Comparison of ENCODE assay signal across 19 cellular contexts in genomic region chr1:36829066-36829465, GRCh38.
DNase-seq lines count a peak whose midpoint lies in the region; ATAC-seq and TF ChIP-seq lines count a peak whose summit lies in the region.
"Had no signal": no experiment of that assay in that cellular context is flagged by ENCODE, and none has a peak within 500 bp of the region (broad histone marks: within the 10 kb centered on the region; RNA-seq: fewer than 3 reads in every experiment).

No MANE protein-coding gene starts in this region.

- H3K4me1 ChIP-seq in OCI-LY7 (ENCODE audit: insufficient read depth, low read length, poor library complexity, severe bottlenecking): no peaks in the 10 kb centered on the region
- H3K4me1 ChIP-seq: HAP-1, SJSA1 had no signal

- no peak overlapping the region for H3K4me3 ChIP-seq in OCI-LY7 (ENCODE audit: low read depth, low read length, poor library complexity, severe bottlenecking)
- H3K4me3 ChIP-seq: HAP-1, PC-9, SJSA1 had no signal

- H4K20me1 ChIP-seq in OCI-LY7 (ENCODE audit: insufficient read depth, low read length): no peaks in the 10 kb centered on the region

- no peak for TF ChIP-seq CTCF in OCI-LY7 (conservative IDR thresholded peaks at IDR 0.05; ENCODE audit: low read length)

- DNase-seq in LHCN-M2 (ENCODE audit: low read depth): peak; percentile 4
- no peak for DNase-seq in OCI-LY7 (ENCODE audit: low spot score)
- peak; percentile 43 for DNase-seq in midbrain (lab: John Stamatoyannopoulos, UW)
- DNase-seq in superior temporal gyrus (ENCODE audit: extremely low spot score): peak; percentile 64
- no peak for DNase-seq in dedifferentiated amniotic fluid mesenchymal stem cell (ENCODE audit: extremely low spot score)
- DNase-seq in stimulated activated CD4-positive, alpha-beta T cell treated with anti-CD3 and anti-CD28 coated beads, Interleukin-2, amount 100 ng/mL, for 24 hours: no peak
- DNase-seq: BE2C; CD4-positive, alpha-beta T cell; KG1; MM.1S; NCI-H1105 treated with DMSO at 0.1 percent for 48 hours; NCI-H187; NCI-H82; PC-9; SW 1271 had no signal

- POLR2A ChIA-PET in OCI-LY7 (lab: Charles Lee): no interaction called here

- BruUV-seq in OCI-LY7 (replicated peaks; lab: Mats Ljungman, UMichigan): TSS peak; percentile 26

- CTCF ChIA-PET in OCI-LY7 (lab: Charles Lee; ENCODE audit: unreplicated experiment): no interaction called here

- ATAC-seq in GM19452 (IDR thresholded peaks at IDR 0.05; ENCODE audit: unreplicated experiment): no peak
- ATAC-seq: HepG2 had no signal

- H3K9me2 ChIP-seq in OCI-LY7 (ENCODE audit: insufficient read depth, low read length): no peaks in the 10 kb centered on the region

- no peaks in the 10 kb centered on the region for H3K9me3 ChIP-seq in OCI-LY7 (ENCODE audit: low read length)
- H3K9me3 ChIP-seq: BE2C, HAP-1, SJSA1 had no signal

- no peak overlapping the region for H2AFZ ChIP-seq in OCI-LY7 (ENCODE audit: low read length)
- H2AFZ ChIP-seq: PC-9 had no signal

- no peaks in the 10 kb centered on the region for H3K36me3 ChIP-seq in OCI-LY7 (ENCODE audit: insufficient read depth, low read length)
- H3K36me3 ChIP-seq: BE2C, HAP-1, SJSA1 had no signal

- no peak overlapping the region for H3K4me2 ChIP-seq in OCI-LY7 (ENCODE audit: low read length)
- H3K4me2 ChIP-seq: PC-9 had no signal

- intact Hi-C loops in OCI-LY7 (cut with micrococcal nuclease; ENCODE audit: unreplicated experiment): no loop called here

- H3K79me2 ChIP-seq in OCI-LY7 (ENCODE audit: insufficient read depth, low read depth, low read length): no peaks in the 10 kb centered on the region

- no peak overlapping the region for H3K27ac ChIP-seq in OCI-LY7 (ENCODE audit: low read depth, low read length, poor library complexity, severe bottlenecking)
- H3K27ac ChIP-seq: PC-9, SJSA1 had no signal

Comparison
In these comparisons a context has a peak if more than half of its experiments do, and no peak if none do; other contexts are left out.
1. DNase-seq: peak in LHCN-M2 (single experiment), midbrain (single experiment) and superior temporal gyrus (single experiment); none in OCI-LY7 (single experiment), dedifferentiated amniotic fluid mesenchymal stem cell (single experiment) and stimulated activated CD4-positive, alpha-beta T cell treated with anti-CD3 and anti-CD28 coated beads, Interleukin-2, amount 100 ng/mL, for 24 hours (0 of 2).